Comparison of ENCODE assay signal across 14 cellular contexts in genomic region chr5:143230676-143230996, GRCh38.
DNase-seq lines count a peak whose midpoint lies in the region; ATAC-seq and TF ChIP-seq lines count a peak whose summit lies in the region.
"Had no signal": no experiment of that assay in that cellular context is flagged by ENCODE, and none has a peak within 500 bp of the region (broad histone marks: within the 10 kb centered on the region; RNA-seq: fewer than 3 reads in every experiment).

No MANE protein-coding gene starts in this region.

- TF ChIP-seq CTCF in gastroesophageal sphincter (IDR thresholded peaks at IDR 0.05) = no peak

- H3K27ac Mint-ChIP-seq in T-helper 1 cell treated with Interleukin-12 subunit alpha and Interleukin-12 subunit beta and Interleukin-4 antibody, amounts not matched to agents 30 μg/mL and 1 μg/mL, for 36 hours = peak overlapping the region; percentile 66
- no peak overlapping the region for H3K27ac Mint-ChIP-seq in activated T-helper 17 cell treated with anti-CD3 and anti-CD28 coated beads, Interleukin-2, amount 50 U/mL, for 72 hours
- H3K27ac Mint-ChIP-seq in natural killer cell treated with Interleukin-12 subunit alpha and Interleukin-12 subunit beta and Interleukin-15 and Interleukin-18, amount 100 ng/mL, for 72 hours = peak overlapping the region; percentile 78 to 85

- no peak for TF ChIP-seq POLR2A in gastroesophageal sphincter (IDR thresholded peaks at IDR 0.05)

- peaks cover 0 to 36% (median 4%) of the 10 kb centered on the region in 3 donors for H3K4me1 ChIP-seq in gastroesophageal sphincter

- WGBS in gastroesophageal sphincter (ENCODE audit: low coverage in 1 of 2), 2 donors = 87 to 93% methylated on average over 5 to 6 of the region's 6 CpGs

- ATAC-seq in HG02678 (IDR thresholded peaks at IDR 0.05; ENCODE audit: unreplicated experiment) (peak; percentile 9), gastroesophageal sphincter (no peak)
- no peak for ATAC-seq in activated T-helper 17 cell treated with anti-CD3 and anti-CD28 coated beads, Interleukin-2, amount 50 U/mL, for 72 hours (replicated peaks)
- ATAC-seq in natural killer cell treated with Interleukin-12 subunit alpha and Interleukin-12 subunit beta and Interleukin-15 and Interleukin-18, amount 100 ng/mL, for 72 hours = no peak

- no peaks in the 10 kb centered on the region for H3K27me3 ChIP-seq in gastroesophageal sphincter
- H3K27me3 ChIP-seq: ascending aorta, esophagus muscularis mucosa, heart right ventricle had no signal

- H3K4me3 Mint-ChIP-seq in T-helper 1 cell treated with Interleukin-12 subunit alpha and Interleukin-12 subunit beta and Interleukin-4 antibody, amounts not matched to agents 30 μg/mL and 1 μg/mL, for 36 hours = no peak overlapping the region
- H3K4me3 Mint-ChIP-seq in activated T-helper 17 cell treated with anti-CD3 and anti-CD28 coated beads, Interleukin-2, amount 50 U/mL, for 72 hours = peak overlapping the region; percentile 83
- H3K4me3 Mint-ChIP-seq in natural killer cell treated with Interleukin-12 subunit alpha and Interleukin-12 subunit beta and Interleukin-15 and Interleukin-18, amount 100 ng/mL, for 72 hours = peak overlapping the region; percentile 9

- H3K4me3 ChIP-seq in gastroesophageal sphincter = no peak overlapping the region
- H3K4me3 ChIP-seq: ascending aorta, esophagus muscularis mucosa, heart right ventricle had no signal

- H3K9me3 Mint-ChIP-seq in T-helper 1 cell treated with Interleukin-12 subunit alpha and Interleukin-12 subunit beta and Interleukin-4 antibody, amounts not matched to agents 30 μg/mL and 1 μg/mL, for 36 hours = peaks cover 3% of the 10 kb centered on the region
- H3K9me3 Mint-ChIP-seq in activated T-helper 17 cell treated with anti-CD3 and anti-CD28 coated beads, Interleukin-2, amount 50 U/mL, for 72 hours = no peaks in the 10 kb centered on the region
- H3K9me3 Mint-ChIP-seq in natural killer cell treated with Interleukin-12 subunit alpha and Interleukin-12 subunit beta and Interleukin-15 and Interleukin-18, amount 100 ng/mL, for 72 hours = no peaks in the 10 kb centered on the region

- H3K36me3 Mint-ChIP-seq in T-helper 1 cell treated with Interleukin-12 subunit alpha and Interleukin-12 subunit beta and Interleukin-4 antibody, amounts not matched to agents 30 μg/mL and 1 μg/mL, for 36 hours (ENCODE audit: low read depth) = peaks cover 10% of the 10 kb centered on the region
- no peaks in the 10 kb centered on the region for H3K36me3 Mint-ChIP-seq in activated T-helper 17 cell treated with anti-CD3 and anti-CD28 coated beads, Interleukin-2, amount 50 U/mL, for 72 hours (ENCODE audit: low read depth)
- H3K36me3 Mint-ChIP-seq in natural killer cell treated with Interleukin-12 subunit alpha and Interleukin-12 subunit beta and Interleukin-15 and Interleukin-18, amount 100 ng/mL, for 72 hours = no peaks in the 10 kb centered on the region

- H3K27me3 Mint-ChIP-seq in T-helper 1 cell treated with Interleukin-12 subunit alpha and Interleukin-12 subunit beta and Interleukin-4 antibody, amounts not matched to agents 30 μg/mL and 1 μg/mL, for 36 hours (ENCODE audit: low read depth) = no peaks in the 10 kb centered on the region
- peaks cover 8% of the 10 kb centered on the region for H3K27me3 Mint-ChIP-seq in activated T-helper 17 cell treated with anti-CD3 and anti-CD28 coated beads, Interleukin-2, amount 50 U/mL, for 72 hours
- H3K27me3 Mint-ChIP-seq in natural killer cell treated with Interleukin-12 subunit alpha and Interleukin-12 subunit beta and Interleukin-15 and Interleukin-18, amount 100 ng/mL, for 72 hours = no peaks in the 10 kb centered on the region

- peaks cover 35% of the 10 kb centered on the region for H3K4me1 Mint-ChIP-seq in T-helper 1 cell treated with Interleukin-12 subunit alpha and Interleukin-12 subunit beta and Interleukin-4 antibody, amounts not matched to agents 30 μg/mL and 1 μg/mL, for 36 hours (ENCODE audit: low read depth)
- H3K4me1 Mint-ChIP-seq in activated T-helper 17 cell treated with anti-CD3 and anti-CD28 coated beads, Interleukin-2, amount 50 U/mL, for 72 hours = peaks cover 15% of the 10 kb centered on the region
- peaks cover 35 to 38% of the 10 kb centered on the region in 2 donors for H3K4me1 Mint-ChIP-seq in natural killer cell treated with Interleukin-12 subunit alpha and Interleukin-12 subunit beta and Interleukin-15 and Interleukin-18, amount 100 ng/mL, for 72 hours (ENCODE audit: low read depth in 2 of 2)

- TF ChIP-seq EP300 in gastroesophageal sphincter (IDR thresholded peaks at IDR 0.05) = no peak

- H3K36me3 ChIP-seq in gastroesophageal sphincter = no peaks in the 10 kb centered on the region
- H3K36me3 ChIP-seq: ascending aorta, heart right ventricle had no signal

- no peak overlapping the region for H3K27ac ChIP-seq in gastroesophageal sphincter
- H3K27ac ChIP-seq: ascending aorta, esophagus muscularis mucosa, heart right ventricle had no signal

- H3K9me3 ChIP-seq in gastroesophageal sphincter = no peaks in the 10 kb centered on the region
- H3K9me3 ChIP-seq: ascending aorta, esophagus muscularis mucosa, heart right ventricle had no signal

- no peak for DNase-seq in T-helper 1 cell
- no peak for DNase-seq in natural killer cell treated with Interleukin-12 subunit alpha and Interleukin-12 subunit beta and Interleukin-15 and Interleukin-18, amount 100 ng/mL, for 72 hours (ENCODE audit: low spot score)
- no peak for DNase-seq in SKM-1 treated with dmso at 0.1 percent for 144 hours (lab: John Stamatoyannopoulos, UW; ENCODE audit: unreplicated experiment)
- DNase-seq in hippocampal formation (lab: John Stamatoyannopoulos, UW) = no peak
- DNase-seq: activated effector memory CD4-positive, alpha-beta T cell treated with anti-CD3 and anti-CD28 coated beads, Interleukin-2, amount 50 U/mL, for 16 hours; heart right ventricle; NCI-H2081; T-helper 9 cell had no signal
